8 cellular contexts compared by ENCODE assay signal in genomic region chr3:50321844-50322385, GRCh38. TPM values are rescaled to one million over a fixed set of nuclear protein-coding genes. Genes with fewer than 3 reads are reported as not detected.
DNase-seq lines count a peak whose midpoint lies in the region; ATAC-seq and TF ChIP-seq lines count a peak whose summit lies in the region.

No MANE protein-coding gene starts in this region.

- no peak overlapping the region for H2AFZ ChIP-seq in OCI-LY1 (ENCODE audit: low read length)
- peak overlapping the region; percentile 36 for H2AFZ ChIP-seq in neuron (ENCODE audit: low read depth, low read length)

- H3K36me3 ChIP-seq in OCI-LY1 (ENCODE audit: insufficient read depth, low read length) (peaks cover 10% of the 10 kb centered on the region; the same call in 1 of the 2 replicates), neuron (ENCODE audit: insufficient read depth, low read length) (peaks cover 43% of the 10 kb centered on the region)

- H3K4me3 ChIP-seq in OCI-LY1 (ENCODE audit: low read depth, low read length, poor library complexity, severe bottlenecking) (peak overlapping the region; percentile 84), epithelial cell of esophagus (ENCODE audit: low read length) (peak overlapping the region; percentile 92), neuron (ENCODE audit: low read length) (peak overlapping the region; percentile 74)

- TF ChIP-seq CTCF in OCI-LY1 (IDR thresholded peaks at IDR 0.05; ENCODE audit: low read length) (peak; percentile 68), epithelial cell of esophagus (IDR thresholded peaks at IDR 0.05; ENCODE audit: insufficient read depth, low read depth, low read length, missing control alignments) (peak; percentile 36)

- peak overlapping the region; percentile 48; the same call in 1 of the 2 replicates for H3K9ac ChIP-seq in OCI-LY1 (ENCODE audit: low read length)

- H3K27ac ChIP-seq in OCI-LY1 (ENCODE audit: low read depth, low read length, poor library complexity, severe bottlenecking) = peak overlapping the region; percentile 3

- peaks cover 48% of the 10 kb centered on the region for H3K4me1 ChIP-seq in OCI-LY1 (ENCODE audit: insufficient read depth, low read length, severe bottlenecking)
- peaks cover 34% of the 10 kb centered on the region for H3K4me1 ChIP-seq in neuron (ENCODE audit: insufficient read depth, low read length)

- DNase-seq in NCI-H146 (lab: John Stamatoyannopoulos, UW) (peak; percentile 38), NCI-H146 treated with DMSO at 0.1 percent for 48 hours (lab: John Stamatoyannopoulos, UW; ENCODE audit: unreplicated experiment) (no peak), epithelial cell of esophagus (ENCODE audit: low read depth) (no peak), DMS114 treated with DMSO at 0.1 percent for 48 hours (lab: John Stamatoyannopoulos, UW; ENCODE audit: unreplicated experiment) (no peak), mesenteric fat pad (ENCODE audit: low spot score) (no peak)

- ATAC-seq in HG02588 (IDR thresholded peaks at IDR 0.05; ENCODE audit: unreplicated experiment) = no peak

- no peaks in the 10 kb centered on the region for H3F3A ChIP-seq in OCI-LY1 (ENCODE audit: insufficient read depth, low read length)

- no peaks in the 10 kb centered on the region for H3K9me3 ChIP-seq in OCI-LY1 (ENCODE audit: low read length)
- no peaks in the 10 kb centered on the region for H3K9me3 ChIP-seq in neuron (ENCODE audit: low read length)

- H3K79me2 ChIP-seq in OCI-LY1 (ENCODE audit: insufficient read depth, low read length) = no peaks in the 10 kb centered on the region

- H3K27me3 ChIP-seq in OCI-LY1 (ENCODE audit: insufficient read depth, low read length) = no peaks in the 10 kb centered on the region
- H3K27me3 ChIP-seq in neuron (ENCODE audit: insufficient read depth, low read length) = no peaks in the 10 kb centered on the region

- H3K4me2 ChIP-seq in OCI-LY1 (ENCODE audit: low read length) = peak overlapping the region; percentile 90

- H4K20me1 ChIP-seq in OCI-LY1 (ENCODE audit: insufficient read depth, low read length) = no peaks in the 10 kb centered on the region

- H3K9me2 ChIP-seq in OCI-LY1 (ENCODE audit: low read depth, low read length) = no peaks in the 10 kb centered on the region

RNA-seq across cellular contexts. Expression of gene HYAL2, which starts 0.6 kb away (rescaled TPM):
- total RNA-seq in mesenteric fat pad = 118 TPM

RNA-seq across cellular contexts. Expression of gene TUSC2, which starts 6.1 kb away (rescaled TPM):
- 27.4 TPM for total RNA-seq in mesenteric fat pad

RNA-seq across cellular contexts. Expression of gene HYAL1, which starts 18.5 kb away (rescaled TPM):
- 11.2 TPM for total RNA-seq in mesenteric fat pad

RNA-seq across cellular contexts. Expression of gene RASSF1, which starts 18.7 kb away (rescaled TPM):
- 45.3 TPM for total RNA-seq in mesenteric fat pad

RNA-seq across cellular contexts. Expression of gene HYAL3, which starts 22.7 kb away (rescaled TPM):
- 1.4 TPM for total RNA-seq in mesenteric fat pad
